Comparison of ENCODE assay signal across 8 cellular contexts in the genomic region with DNA sequence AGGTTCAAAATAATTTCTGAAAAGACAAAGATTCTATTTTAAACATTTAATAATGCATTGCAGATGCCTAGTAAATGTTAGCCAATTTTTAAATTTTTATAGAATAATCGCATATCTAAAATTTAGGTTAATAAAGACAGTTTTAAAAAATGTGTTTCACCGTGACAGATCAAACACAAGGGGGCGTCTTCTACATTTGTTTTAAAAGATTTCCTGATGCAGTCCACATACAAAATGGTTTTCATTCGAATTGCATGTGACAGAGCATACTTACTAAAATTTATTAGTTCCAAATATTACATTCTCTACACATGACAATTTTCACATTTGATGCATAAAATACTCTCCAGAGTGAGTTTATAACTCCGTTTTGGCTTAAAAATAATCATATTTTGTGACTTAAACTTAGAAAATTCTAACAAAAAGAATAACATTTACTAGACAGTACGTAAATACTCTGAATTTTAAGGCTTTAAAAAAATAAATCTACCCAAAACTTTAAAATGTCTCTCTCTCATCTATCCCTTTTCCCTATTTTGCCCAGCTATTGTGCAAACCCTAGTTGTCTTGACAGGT.
DNase-seq lines count a peak whose midpoint lies in the region; TF ChIP-seq lines count a peak whose summit lies in the region.

No MANE protein-coding gene starts in this region.

- TF ChIP-seq CTCF in choroid plexus epithelial cell (conservative IDR thresholded peaks at IDR 0.05; ENCODE audit: low read depth, low read length) (peak; percentile 62), neural crest cell (conservative IDR thresholded peaks at IDR 0.05) (peak; percentile 75)

- no peaks in the 10 kb centered on the region for H3K4me1 Mint-ChIP-seq in neural crest cell

- H3K9me3 Mint-ChIP-seq in neural crest cell, result no peaks in the 10 kb centered on the region

- no peak overlapping the region for H3K4me3 Mint-ChIP-seq in neural crest cell

- no peak overlapping the region for H3K27ac Mint-ChIP-seq in neural crest cell (ENCODE audit: unreplicated experiment)

- in situ Hi-C loops in G401 (cut with HindIII; ENCODE audit: low sequenced_read_pairs), result no loop called here

- H3K4me3 ChIP-seq in choroid plexus epithelial cell (ENCODE audit: low read depth, low read length), result no peak overlapping the region

- DNase-seq in G401 (ENCODE audit: low spot score), result peak; percentile 45
- peak; percentile 5 for DNase-seq in NCI-H2171 (lab: John Stamatoyannopoulos, UW)
- peak; percentile 81 for DNase-seq in choroid plexus epithelial cell (ENCODE audit: low read depth)
- no peak for DNase-seq in neural crest cell (ENCODE audit: low read depth, low spot score)
- DNase-seq in GM19238 (ENCODE audit: insufficient read length, low spot score), result no peak
- DNase-seq in activated effector memory CD4-positive, alpha-beta T cell treated with anti-CD3 and anti-CD28 coated beads, Interleukin-2, amount 50 U/mL, for 16 hours, result no peak
- no peak for DNase-seq in T-helper 1 cell
- no peak for DNase-seq in activated CD4-positive, alpha-beta T cell treated with anti-CD3 and anti-CD28 coated beads, Interleukin-2, amount 50 U/mL, for 1 hour

- no peaks in the 10 kb centered on the region for H3K36me3 Mint-ChIP-seq in neural crest cell (ENCODE audit: low read depth)

- no peaks in the 10 kb centered on the region for H3K27me3 Mint-ChIP-seq in neural crest cell (ENCODE audit: low read depth)

Comparison
In these comparisons a context has a peak if more than half of its experiments do, and no peak if none do; other contexts are left out.
1. DNase-seq: peak in G401 (single experiment), NCI-H2171 (single experiment) and choroid plexus epithelial cell (single experiment); none in neural crest cell (single experiment), GM19238 (single experiment), activated effector memory CD4-positive, alpha-beta T cell treated with anti-CD3 and anti-CD28 coated beads, Interleukin-2, amount 50 U/mL, for 16 hours (single experiment), T-helper 1 cell (0 of 5) and activated CD4-positive, alpha-beta T cell treated with anti-CD3 and anti-CD28 coated beads, Interleukin-2, amount 50 U/mL, for 1 hour (single experiment).